24 cellular contexts compared by ENCODE assay signal in the genomic region with DNA sequence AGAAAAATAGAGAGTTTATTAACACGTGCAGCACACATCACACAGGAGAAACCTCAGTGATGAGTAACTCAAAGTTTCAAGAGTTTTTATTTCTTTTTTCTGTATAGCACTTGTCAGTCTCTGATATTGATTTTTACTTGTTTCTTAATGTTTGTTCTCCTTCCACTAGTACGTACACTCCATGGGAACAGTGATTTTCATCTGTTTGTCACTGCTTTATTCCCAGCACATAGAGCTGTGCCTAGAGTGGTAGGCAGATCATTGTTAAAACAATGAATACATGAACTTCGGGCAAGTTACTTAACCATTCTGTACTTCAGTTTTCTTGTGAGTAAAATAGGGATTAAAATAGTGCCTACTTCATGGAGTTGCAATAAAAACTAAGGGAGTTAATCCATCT. TPM values are rescaled to one million over a fixed set of nuclear protein-coding genes. Genes with fewer than 3 reads are reported as not detected.
DNase-seq lines count a peak whose midpoint lies in the region; ATAC-seq, FAIRE-seq and TF ChIP-seq lines count a peak whose summit lies in the region.
"Had no signal": no experiment of that assay in that cellular context is flagged by ENCODE, and none has a peak within 500 bp of the region (broad histone marks: within the 10 kb centered on the region; RNA-seq: fewer than 3 reads in every experiment).

No MANE protein-coding gene starts in this region.

- H3K27me3 Mint-ChIP-seq in chondrocyte (ENCODE audit: low read depth), result no peaks in the 10 kb centered on the region
- H3K27me3 Mint-ChIP-seq: IgD-negative memory B cell had no signal

- DNase-seq in GM19239 (ENCODE audit: insufficient read length, low spot score) (no peak), chondrocyte (ENCODE audit: low spot score) (no peak), right lobe of liver (no peak), sigmoid colon (no peak), DMS79 treated with DMSO at 0.1 percent for 48 hours (lab: John Stamatoyannopoulos, UW) (no peak), NCI-H69 (lab: John Stamatoyannopoulos, UW) (no peak), H7 (no peak), NCI-H187 treated with DMSO at 0.1 percent for 48 hours (lab: John Stamatoyannopoulos, UW) (no peak)
- DNase-seq: Calu3, DND-41, NCI-H1092, NCI-H1417 treated with DMSO at 0.1 percent for 48 hours, NCI-H1694 treated with DMSO at 0.1 percent for 48 hours, NCI-H2081 treated with DMSO at 0.1 percent for 48 hours, NCI-H2171 treated with DMSO at 0.1 percent for 48 hours, NCI-H345, NCI-H510A treated with DMSO at 0.1 percent for 48 hours, NCI-H748 treated with DMSO at 0.1 percent for 48 hours, PC-3, SJCRH30 had no signal

- no peak overlapping the region for H3K4me3 Mint-ChIP-seq in chondrocyte (ENCODE audit: unreplicated experiment)
- H3K4me3 Mint-ChIP-seq: IgD-negative memory B cell had no signal

- no peak for TF ChIP-seq POLR2A in right lobe of liver (IDR thresholded peaks at IDR 0.05)
- no peak for TF ChIP-seq POLR2A in sigmoid colon (IDR thresholded peaks at IDR 0.05)

- 44% methylated on average over 3 of the region's 3 CpGs for WGBS in right lobe of liver (ENCODE audit: insufficient coverage, low coverage, low lambda C conversion rate, missing lambda C conversion rate)
- WGBS in sigmoid colon, 2 donors, result 94 to 95% methylated on average over 3 of the region's 3 CpGs

- peak; percentile 11 for FAIRE-seq in GM19239 (lab: Jason Lieb, UNC)
- FAIRE-seq: H1 had no signal

- H3K36me3 Mint-ChIP-seq in chondrocyte (ENCODE audit: low read depth), result peaks cover 1% of the 10 kb centered on the region
- H3K36me3 Mint-ChIP-seq: IgD-negative memory B cell had no signal

- peaks cover 36% of the 10 kb centered on the region for H3K4me1 Mint-ChIP-seq in chondrocyte (ENCODE audit: low read depth)

- no peak overlapping the region for H3K27ac ChIP-seq in right lobe of liver
- peak overlapping the region; percentile 50 to 90 (median 82) for H3K27ac ChIP-seq in sigmoid colon
- H3K27ac ChIP-seq: SJCRH30 had no signal

- no peaks in the 10 kb centered on the region for H3K9me3 ChIP-seq in right lobe of liver
- H3K9me3 ChIP-seq in sigmoid colon, result no peaks in the 10 kb centered on the region
- H3K9me3 ChIP-seq: SJCRH30 had no signal

- TF ChIP-seq EP300 in sigmoid colon (IDR thresholded peaks at IDR 0.05), result no peak

- H3K27ac Mint-ChIP-seq in chondrocyte (ENCODE audit: unreplicated experiment), result peak overlapping the region; percentile 85
- H3K27ac Mint-ChIP-seq: IgD-negative memory B cell had no signal

- peak in 3 of 4 donors; percentile 11 to 68 (median 29) for ATAC-seq in right lobe of liver
- ATAC-seq: HCT116, PC-3, SK-N-SH treated with all-trans-retinoic acid at 6 μM for 48 hours had no signal

- no peak for TF ChIP-seq CTCF in chondrocyte (IDR thresholded peaks at IDR 0.05)
- TF ChIP-seq CTCF in right lobe of liver (IDR thresholded peaks at IDR 0.05), result no peak
- no peak for TF ChIP-seq CTCF in sigmoid colon (IDR thresholded peaks at IDR 0.05)

- H3K4me1 ChIP-seq in right lobe of liver, result peaks cover 0 to 43% (median 2%) of the 10 kb centered on the region in 4 donors
- H3K4me1 ChIP-seq in sigmoid colon, result peaks cover 0 to 85% (median 66%) of the 10 kb centered on the region in 4 donors
- H3K4me1 ChIP-seq: SJCRH30 had no signal

- H3K36me3 ChIP-seq in right lobe of liver (no peaks in the 10 kb centered on the region), sigmoid colon (no peaks in the 10 kb centered on the region), H7 (replicated peaks; ENCODE audit: control insufficient read depth, insufficient read depth, low read length) (no peaks in the 10 kb centered on the region)
- H3K36me3 ChIP-seq: SJCRH30 had no signal

- H3K27me3 ChIP-seq in right lobe of liver (no peaks in the 10 kb centered on the region), sigmoid colon (no peaks in the 10 kb centered on the region), H7 (ENCODE audit: control insufficient read depth, insufficient read depth, low read length) (no peaks in the 10 kb centered on the region)
- H3K27me3 ChIP-seq: SJCRH30 had no signal

- H3K4me3 ChIP-seq in right lobe of liver, result no peak overlapping the region
- H3K4me3 ChIP-seq in sigmoid colon, result no peak overlapping the region
- no peak overlapping the region for H3K4me3 ChIP-seq in H7 (ENCODE audit: insufficient read depth, low read depth, low read length)
- H3K4me3 ChIP-seq: SJCRH30 had no signal

- no peaks in the 10 kb centered on the region for H3K9me3 Mint-ChIP-seq in chondrocyte (ENCODE audit: low read depth)
- H3K9me3 Mint-ChIP-seq: IgD-negative memory B cell had no signal

- intact Hi-C loops in right lobe of liver (cut with DNase I) (no loop called here), sigmoid colon (cut with DNase I) (no loop called here)

RNA-seq across cellular contexts. Expression of a gene that starts 46.6 kb away (rescaled TPM):
- 30.4 to 37.8 TPM (median 33.4 TPM) in 3 replicates for total RNA-seq in chondrocyte
- 10 to 100 TPM in 4 of 6 experiments, 1 to 10 TPM in 2; 7.2 to 28.3 (median 11.0) TPM for total RNA-seq in right lobe of liver
- 10 to 100 TPM; 15.7 to 35.2 (median 23.6) TPM for total RNA-seq in sigmoid colon
- 10 to 100 TPM in 2 of 3 donors, 1 to 10 TPM in 1; 8.4 to 17.3 (median 13.4) TPM for polyA plus RNA-seq in sigmoid colon
- total RNA-seq in H7 (2014; rRNA removed; shearing (Covaris generic)), result 5.7 and 6.2 TPM in 2 replicates

Comparison
In these comparisons a context has a peak if more than half of its experiments do, and no peak if none do; other contexts are left out.
1. H3K27ac ChIP-seq: peak in sigmoid colon (4 of 4); none in right lobe of liver (0 of 3).